Comparison of ENCODE assay signal across 12 cellular contexts in the genomic region with DNA sequence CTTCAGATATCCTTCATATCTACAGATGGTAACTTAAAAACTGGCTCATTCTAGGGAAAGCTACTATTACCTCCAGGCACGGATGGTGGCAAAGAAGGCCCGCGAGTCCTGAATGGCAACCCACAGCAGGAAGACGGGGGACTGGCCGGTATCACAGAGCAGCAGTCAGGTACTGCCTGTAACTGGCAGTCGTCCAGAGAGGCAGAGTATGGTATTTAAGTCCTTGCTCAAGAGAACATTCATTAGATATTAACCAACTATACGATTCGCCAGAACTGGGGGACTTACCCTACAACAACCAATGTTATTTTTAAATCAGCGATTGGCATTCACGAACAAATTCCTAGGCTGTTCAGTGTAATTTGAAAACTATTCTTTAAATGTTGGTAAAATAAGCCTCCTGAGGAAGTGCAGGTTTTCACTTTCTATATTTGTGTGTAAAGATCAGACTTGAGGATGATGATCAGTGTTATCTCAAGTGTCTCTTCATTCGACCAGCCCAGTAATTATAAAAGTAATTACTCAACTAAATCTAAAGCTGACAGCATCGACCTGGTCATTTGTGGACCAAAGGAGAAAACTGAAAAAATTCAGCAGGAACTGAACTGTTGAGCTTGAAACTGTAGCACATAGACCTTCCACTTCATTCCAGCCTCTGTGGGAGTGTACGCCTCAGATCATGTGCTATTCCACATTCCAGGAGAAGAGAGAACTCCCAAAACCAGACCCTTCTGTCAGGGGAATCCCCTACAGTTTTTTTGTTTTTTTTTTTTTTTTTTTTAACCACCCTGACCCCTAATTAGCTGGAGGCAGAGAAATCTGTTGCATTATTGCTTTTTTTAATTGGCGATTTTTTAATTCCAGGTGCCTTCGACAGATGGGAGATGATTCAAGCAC.
DNase-seq lines count a peak whose midpoint lies in the region; ATAC-seq and TF ChIP-seq lines count a peak whose summit lies in the region.
"Had no signal": no experiment of that assay in that cellular context is flagged by ENCODE, and none has a peak within 500 bp of the region (broad histone marks: within the 10 kb centered on the region; RNA-seq: fewer than 3 reads in every experiment).

No MANE protein-coding gene starts in this region.

- peaks cover 27 to 35% of the 10 kb centered on the region in 2 donors for H3K36me3 Mint-ChIP-seq in naive B cell

- peak overlapping the region in 5 of 6 donors; percentile 1 to 96 (median 91) for H3K27ac Mint-ChIP-seq in naive B cell

- H3K27me3 Mint-ChIP-seq in naive B cell = no peaks in the 10 kb centered on the region

- H3K4me3 ChIP-seq in choroid plexus epithelial cell (ENCODE audit: low read depth, low read length) = no peak overlapping the region
- H3K4me3 ChIP-seq: HAP-1 had no signal

- peaks cover 39 to 69% (median 43%) of the 10 kb centered on the region in 3 donors for H3K4me1 Mint-ChIP-seq in naive B cell

- TF ChIP-seq CTCF in GM13977 (IDR thresholded peaks at IDR 0.05; ENCODE audit: extremely low read depth, insufficient read depth, missing control alignments) (no peak), choroid plexus epithelial cell (conservative IDR thresholded peaks at IDR 0.05; ENCODE audit: low read depth, low read length) (no peak)

- in situ Hi-C loops in GM13977 (cut with MboI; ENCODE audit: low pct_unique_long_range_greater_than_20kb, low sequenced_read_pairs, unreplicated experiment) = no loop called here

- peak; percentile 39 for DNase-seq in GM13977 (ENCODE audit: low spot score)
- DNase-seq in choroid plexus epithelial cell (ENCODE audit: low read depth) = peak; percentile 86
- no peak for DNase-seq in naive B cell
- no peak for DNase-seq in GDM1 (lab: John Stamatoyannopoulos, UW)
- no peak for DNase-seq in AG08396 (ENCODE audit: low spot score)
- DNase-seq in NCI-H1436 treated with DMSO at 0.1 percent for 48 hours (lab: John Stamatoyannopoulos, UW) = no peak
- DNase-seq in HT-29 (ENCODE audit: low spot score) = no peak
- DNase-seq: activated T-cell treated with anti-CD3 and anti-CD28 coated beads for 4 hours, caudate nucleus, foreskin melanocyte had no signal

- H3K9me3 Mint-ChIP-seq in naive B cell = no peaks in the 10 kb centered on the region

- ATAC-seq in HG02759 (IDR thresholded peaks at IDR 0.05; ENCODE audit: unreplicated experiment) (peak; percentile 56), naive B cell (ENCODE audit: low read depth in 2 of 2) (no peak)

- H3K4me3 Mint-ChIP-seq in naive B cell = peak overlapping the region in 4 of 8 donors; percentile 21 to 63 (median 36)

Comparison
In these comparisons a context has a peak if more than half of its experiments do, and no peak if none do; other contexts are left out.
1. DNase-seq: peak in GM13977 (single experiment) and choroid plexus epithelial cell (single experiment); none in naive B cell (single experiment), GDM1 (single experiment), AG08396 (single experiment), NCI-H1436 treated with DMSO at 0.1 percent for 48 hours (single experiment) and HT-29 (single experiment).